Comparison of ENCODE assay signal across 14 cellular contexts in the genomic region with DNA sequence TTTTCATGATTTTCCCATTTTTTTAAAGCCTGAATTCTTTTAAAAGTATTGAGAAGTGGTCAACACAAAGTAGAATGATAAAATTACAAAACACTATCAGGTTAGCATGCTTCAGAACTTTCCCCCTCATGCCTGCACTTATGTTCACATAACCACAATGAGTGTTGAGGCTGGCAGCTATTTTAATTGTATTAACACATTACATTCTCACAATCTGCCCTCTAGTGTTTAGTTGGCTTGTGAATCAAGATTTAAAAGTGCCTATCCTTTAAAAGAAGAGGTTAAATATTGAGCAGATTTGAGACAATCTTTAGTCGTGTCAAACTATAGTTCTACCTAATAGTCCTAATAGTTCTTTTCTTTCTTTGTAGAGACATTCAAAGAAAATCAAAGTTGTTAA.
DNase-seq lines count a peak whose midpoint lies in the region; ATAC-seq, FAIRE-seq and TF ChIP-seq lines count a peak whose summit lies in the region.
"Had no signal": no experiment of that assay in that cellular context is flagged by ENCODE, and none has a peak within 500 bp of the region (broad histone marks: within the 10 kb centered on the region; RNA-seq: fewer than 3 reads in every experiment).

No MANE protein-coding gene starts in this region.

- no TSS peak for BruUV-seq in A673 (replicated peaks; lab: Mats Ljungman, UMichigan)

- intact Hi-C loops in A673 (cut with micrococcal nuclease; ENCODE audit: unreplicated experiment), result loop anchor here (2.0 kb wide), 1 partner anchor 84 kb away; no protein-coding TSS in a partner anchor

- no peak for ATAC-seq in activated CD8-positive, alpha-beta memory T cell treated with anti-CD3 and anti-CD28 coated beads, Interleukin-2, amount 10 ng/mL, durations not matched to agents 7 days and 5 days
- ATAC-seq: naive thymus-derived CD4-positive, alpha-beta T cell; WTC11 had no signal

- H3K9me3 ChIP-seq in A673 (ENCODE audit: low read depth, low read length, poor library complexity, severe bottlenecking), result no peaks in the 10 kb centered on the region
- H3K9me3 ChIP-seq: HAP-1 had no signal

- no peaks in the 10 kb centered on the region for H3K4me1 ChIP-seq in A673 (ENCODE audit: insufficient read depth, low read length, poor library complexity, severe bottlenecking)

- DNase-seq in A673 (ENCODE audit: low spot score) (peak; percentile 37), GM12892 (ENCODE audit: insufficient read length) (no peak), RWPE1 (ENCODE audit: low spot score) (no peak), fibroblast of pulmonary artery (ENCODE audit: low read depth) (peak; percentile 37), UCSD-AML1 (lab: John Stamatoyannopoulos, UW; ENCODE audit: unreplicated experiment) (no peak)
- no peak for DNase-seq in activated T-cell treated with anti-CD3 and anti-CD28 coated beads, Interleukin-2, amount 50 U/mL, for 48 hours
- DNase-seq in activated CD4-positive, alpha-beta T cell treated with anti-CD3 and anti-CD28 coated beads for 4 hours, result no peak
- no peak for DNase-seq in activated CD8-positive, alpha-beta memory T cell treated with anti-CD3 and anti-CD28 coated beads, Interleukin-2, amount 10 ng/mL, durations not matched to agents 7 days and 5 days
- DNase-seq: GDM1 had no signal

- H3K27me3 ChIP-seq in A673 (replicated peaks; ENCODE audit: insufficient read depth, low read depth, low read length, poor library complexity), result no peaks in the 10 kb centered on the region

- H3K36me3 ChIP-seq in A673 (ENCODE audit: insufficient read depth, low read length, poor library complexity, severe bottlenecking), result peaks cover 3% of the 10 kb centered on the region
- H3K36me3 ChIP-seq: HAP-1 had no signal

- H3K4me3 Mint-ChIP-seq in activated CD8-positive, alpha-beta memory T cell treated with anti-CD3 and anti-CD28 coated beads, Interleukin-2, amount 10 ng/mL, durations not matched to agents 7 days and 5 days, result no peak overlapping the region
- H3K4me3 Mint-ChIP-seq: dendritic cell treated with granulocyte-macrophage colony-stimulating factor and Interleukin-4, amounts not matched to agents 40 ng/mL and 50 ng/mL, for 4 days; IgD-negative memory B cell; naive thymus-derived CD4-positive, alpha-beta T cell; WTC11 had no signal

- no peak for TF ChIP-seq POLR2A in GM12892 (IDR thresholded peaks at IDR 0.05; ENCODE audit: low read depth, low read length)

- POLR2A ChIA-PET in A673 (lab: Charles Lee; ENCODE audit: low non-redundant PET) (no interaction called here), RWPE1 (lab: Yijun Ruan, JAX; ENCODE audit: low non-redundant PET) (no interaction called here)

- peaks cover 3% of the 10 kb centered on the region for H3K36me3 Mint-ChIP-seq in activated CD8-positive, alpha-beta memory T cell treated with anti-CD3 and anti-CD28 coated beads, Interleukin-2, amount 10 ng/mL, durations not matched to agents 7 days and 5 days
- H3K36me3 Mint-ChIP-seq: IgD-negative memory B cell had no signal

- no peaks in the 10 kb centered on the region for H3K9me3 Mint-ChIP-seq in activated CD8-positive, alpha-beta memory T cell treated with anti-CD3 and anti-CD28 coated beads, Interleukin-2, amount 10 ng/mL, durations not matched to agents 7 days and 5 days (ENCODE audit: low read depth)
- H3K9me3 Mint-ChIP-seq: dendritic cell treated with granulocyte-macrophage colony-stimulating factor and Interleukin-4, amounts not matched to agents 40 ng/mL and 50 ng/mL, for 4 days; IgD-negative memory B cell; naive thymus-derived CD4-positive, alpha-beta T cell; WTC11 had no signal

- peaks cover 18% of the 10 kb centered on the region for H3K27me3 Mint-ChIP-seq in activated CD8-positive, alpha-beta memory T cell treated with anti-CD3 and anti-CD28 coated beads, Interleukin-2, amount 10 ng/mL, durations not matched to agents 7 days and 5 days
- H3K27me3 Mint-ChIP-seq: dendritic cell treated with granulocyte-macrophage colony-stimulating factor and Interleukin-4, amounts not matched to agents 40 ng/mL and 50 ng/mL, for 4 days; IgD-negative memory B cell had no signal

- peaks cover 18% of the 10 kb centered on the region for H3K4me1 Mint-ChIP-seq in activated CD8-positive, alpha-beta memory T cell treated with anti-CD3 and anti-CD28 coated beads, Interleukin-2, amount 10 ng/mL, durations not matched to agents 7 days and 5 days
- H3K4me1 Mint-ChIP-seq: IgD-negative memory B cell had no signal

- FAIRE-seq in GM12892 (lab: Jason Lieb, UNC), result peak; percentile 38

- H3K27ac Mint-ChIP-seq in activated CD8-positive, alpha-beta memory T cell treated with anti-CD3 and anti-CD28 coated beads, Interleukin-2, amount 10 ng/mL, durations not matched to agents 7 days and 5 days, result no peak overlapping the region
- H3K27ac Mint-ChIP-seq: dendritic cell treated with granulocyte-macrophage colony-stimulating factor and Interleukin-4, amounts not matched to agents 40 ng/mL and 50 ng/mL, for 4 days; IgD-negative memory B cell; WTC11 had no signal

- H3K4me3 ChIP-seq in A673 (ENCODE audit: low read depth, low read length, poor library complexity, severe bottlenecking) (no peak overlapping the region), fibroblast of pulmonary artery (replicated peaks; ENCODE audit: low read depth, low read length) (no peak overlapping the region)
- H3K4me3 ChIP-seq: HAP-1 had no signal

- CTCF ChIA-PET in A673 (lab: Charles Lee) (interaction anchor here (0.9 to 1.7 kb wide), 2 partner anchors 84 to 118 kb away, joined by 6 to 7 read pairs; no protein-coding TSS in a partner anchor), RWPE1 (lab: Yijun Ruan, JAX) (no interaction called here)
- CTCF ChIA-PET in activated CD8-positive, alpha-beta memory T cell treated with anti-CD3 and anti-CD28 coated beads, Interleukin-2, amount 10 ng/mL, durations not matched to agents 7 days and 5 days (lab: Charles Lee), result interaction anchor here (0.7 to 3.3 kb wide), 3 partner anchors 28 to 252 kb away, joined by 3 to 15 read pairs (median 4); no protein-coding TSS in a partner anchor

- TF ChIP-seq CTCF in A673 (conservative IDR thresholded peaks at IDR 0.05; ENCODE audit: low read depth, low read length), result peak; percentile 52
- peak; percentile 16; the same call in 1 of the 2 replicates for TF ChIP-seq CTCF in RWPE1 (conservative IDR thresholded peaks at IDR 0.05; ENCODE audit: low read depth)
- TF ChIP-seq CTCF in fibroblast of pulmonary artery (IDR thresholded peaks at IDR 0.05; ENCODE audit: low read length, missing control alignments), result no peak

- no peak overlapping the region for H3K27ac ChIP-seq in A673 (ENCODE audit: low read depth, low read length, poor library complexity, severe bottlenecking)
- no peak overlapping the region for H3K27ac ChIP-seq in RWPE1

Comparison
In these comparisons a context has a peak if more than half of its experiments do, and no peak if none do; other contexts are left out.
1. DNase-seq: peak in A673 (single experiment) and fibroblast of pulmonary artery (single experiment); none in GM12892 (single experiment), RWPE1 (single experiment), activated T-cell treated with anti-CD3 and anti-CD28 coated beads, Interleukin-2, amount 50 U/mL, for 48 hours (0 of 2), activated CD4-positive, alpha-beta T cell treated with anti-CD3 and anti-CD28 coated beads for 4 hours (0 of 2), UCSD-AML1 (single experiment) and activated CD8-positive, alpha-beta memory T cell treated with anti-CD3 and anti-CD28 coated beads, Interleukin-2, amount 10 ng/mL, durations not matched to agents 7 days and 5 days (single experiment).